ENCODE assay signal across 11 cellular contexts in the genomic region with DNA sequence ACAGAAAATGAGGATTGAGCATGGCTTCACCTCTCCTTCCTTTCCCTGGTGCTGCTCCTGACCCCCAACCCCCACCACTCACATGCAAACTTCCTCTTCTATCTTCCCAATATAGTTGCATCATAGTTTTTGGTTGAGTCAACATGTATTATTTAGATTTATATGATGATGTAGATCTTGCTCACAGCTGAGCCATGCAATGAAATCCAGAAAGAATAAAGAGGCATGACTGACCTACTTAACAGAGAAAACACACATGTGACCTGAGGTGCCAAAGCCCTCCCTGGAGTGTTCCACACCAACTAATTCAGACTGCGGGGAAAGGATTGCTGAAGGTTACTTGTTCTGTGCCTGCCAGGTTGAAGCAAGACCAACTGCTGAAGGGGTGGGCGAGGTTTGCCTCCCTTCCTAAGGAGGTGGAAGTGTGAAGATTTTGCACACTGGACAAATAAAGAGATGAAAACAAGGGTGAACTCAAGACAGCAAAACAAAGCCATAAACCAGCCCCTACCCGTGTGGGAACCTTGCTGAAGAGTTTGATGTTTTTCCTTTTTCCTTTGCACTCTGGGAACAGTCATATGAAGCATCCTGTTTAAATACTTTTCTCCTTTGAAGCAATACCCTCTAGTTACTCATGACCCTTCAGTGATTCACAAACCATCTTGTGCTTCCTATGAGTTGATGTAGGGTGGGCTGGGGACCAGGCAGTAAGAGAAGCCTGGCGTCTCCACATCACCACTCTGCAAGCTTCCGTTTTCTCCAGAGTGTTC.
DNase-seq lines count a peak whose midpoint lies in the region; ATAC-seq and TF ChIP-seq lines count a peak whose summit lies in the region.
"Had no signal": no experiment of that assay in that cellular context is flagged by ENCODE, and none has a peak within 500 bp of the region (broad histone marks: within the 10 kb centered on the region; RNA-seq: fewer than 3 reads in every experiment).

No MANE protein-coding gene starts in this region.

- no peaks in the 10 kb centered on the region for H3K36me3 ChIP-seq in MG63

- H3K9me3 Mint-ChIP-seq in natural killer cell = no peaks in the 10 kb centered on the region
- H3K9me3 Mint-ChIP-seq: CD4-positive, alpha-beta T cell had no signal

- H3K36me3 Mint-ChIP-seq in natural killer cell = no peaks in the 10 kb centered on the region

- peaks cover 13 to 14% of the 10 kb centered on the region in 2 donors for H3K4me1 Mint-ChIP-seq in natural killer cell

- H3K27me3 ChIP-seq in MG63 = no peaks in the 10 kb centered on the region

- no peaks in the 10 kb centered on the region for H3K9me3 ChIP-seq in MG63

- H3K4me3 Mint-ChIP-seq in natural killer cell = no peak overlapping the region
- H3K4me3 Mint-ChIP-seq: activated CD4-positive, alpha-beta T cell treated with anti-CD3 and anti-CD28 coated beads, Interleukin-2, amount 10 ng/mL, durations not matched to agents 7 days and 5 days; CD4-positive, alpha-beta T cell had no signal

- TF ChIP-seq CTCF in AG10803 (conservative IDR thresholded peaks at IDR 0.05; ENCODE audit: low read length) (no peak), natural killer cell (IDR thresholded peaks at IDR 0.05) (no peak)

- H3K27me3 Mint-ChIP-seq in natural killer cell (ENCODE audit: low read depth in 2 of 2) = peaks cover 0 to 4% of the 10 kb centered on the region in 2 donors

- DNase-seq in AG10803 (ENCODE audit: low read depth) (peak; percentile 81), MG63 (peak; percentile 56), astrocyte of the hippocampus (ENCODE audit: low read depth, low spot score) (peak; percentile 27), medulla oblongata (ENCODE audit: extremely low spot score) (peak; percentile 34), natural killer cell (no peak)
- no peak for DNase-seq in activated CD4-positive, alpha-beta T cell treated with anti-CD3 and anti-CD28 coated beads, Interleukin-2, amount 50 U/mL, for 1 hour
- DNase-seq: activated CD4-positive, alpha-beta T cell treated with anti-CD3 and anti-CD28 coated beads, Interleukin-2, amount 10 ng/mL, durations not matched to agents 7 days and 5 days; aorta; CD4-positive, alpha-beta T cell had no signal

- no peak overlapping the region for H3K4me3 ChIP-seq in AG10803 (ENCODE audit: low read length)
- H3K4me3 ChIP-seq in MG63 = no peak overlapping the region

- ATAC-seq in HG03521 (IDR thresholded peaks at IDR 0.05; ENCODE audit: unreplicated experiment) (no peak), natural killer cell (no peak), HG03378 (IDR thresholded peaks at IDR 0.05; ENCODE audit: unreplicated experiment) (no peak)

- intact Hi-C loops in natural killer cell (cut with micrococcal nuclease) = no loop called here

- no peak overlapping the region for H3K27ac Mint-ChIP-seq in natural killer cell
- H3K27ac Mint-ChIP-seq: activated CD4-positive, alpha-beta T cell treated with anti-CD3 and anti-CD28 coated beads, Interleukin-2, amount 10 ng/mL, durations not matched to agents 7 days and 5 days; CD4-positive, alpha-beta T cell had no signal

Comparison
In these comparisons a context has a peak if more than half of its experiments do, and no peak if none do; other contexts are left out.
1. DNase-seq: peak in AG10803 (single experiment), MG63 (single experiment), astrocyte of the hippocampus (single experiment) and medulla oblongata (single experiment); none in natural killer cell (single experiment) and activated CD4-positive, alpha-beta T cell treated with anti-CD3 and anti-CD28 coated beads, Interleukin-2, amount 50 U/mL, for 1 hour (single experiment).